In the genomic region with DNA sequence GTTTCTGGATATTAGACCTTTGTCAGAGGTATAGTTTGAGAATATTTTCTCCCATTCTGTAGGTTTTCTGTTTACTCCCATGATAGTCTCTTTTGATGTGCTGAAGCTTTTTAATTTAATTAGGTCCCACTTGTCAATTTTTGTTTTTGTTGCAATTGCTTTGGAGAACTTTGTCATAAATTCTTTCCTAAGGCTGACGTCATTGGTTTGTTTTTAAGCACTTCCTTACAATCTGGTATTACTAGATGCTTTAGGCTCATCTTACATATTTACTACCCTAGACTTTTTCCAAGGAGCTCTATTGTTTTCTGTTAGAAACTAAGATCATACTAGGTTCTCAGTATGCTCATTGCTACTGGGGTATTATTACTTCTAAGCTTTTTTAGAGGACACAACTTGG, we compare ENCODE assay signal across 9 cellular contexts.
"Had no signal": no experiment of that assay in that cellular context is flagged by ENCODE, and none has a peak within 500 bp of the region (broad histone marks: within the 10 kb centered on the region; RNA-seq: fewer than 3 reads in every experiment).

No MANE protein-coding gene starts in this region.

- H3K4me3 ChIP-seq: GM23338, K562 had no signal

- ATAC-seq: GM23338, K562 had no signal

- H3K4me3 Mint-ChIP-seq: GM23338, H9, HFFc6 had no signal

- H2AFZ ChIP-seq: GM23338 had no signal

- H3K27ac Mint-ChIP-seq: GM23338, H9, HFFc6 had no signal

- DNase-seq: H9, HCEC 1CT, HFFc6, IMR-90 had no signal

- H3K4me2 ChIP-seq: GM23338 had no signal

- FAIRE-seq: H1, H54, K562 had no signal

- H3K27ac ChIP-seq: HL-60 had no signal
